In the genomic region with DNA sequence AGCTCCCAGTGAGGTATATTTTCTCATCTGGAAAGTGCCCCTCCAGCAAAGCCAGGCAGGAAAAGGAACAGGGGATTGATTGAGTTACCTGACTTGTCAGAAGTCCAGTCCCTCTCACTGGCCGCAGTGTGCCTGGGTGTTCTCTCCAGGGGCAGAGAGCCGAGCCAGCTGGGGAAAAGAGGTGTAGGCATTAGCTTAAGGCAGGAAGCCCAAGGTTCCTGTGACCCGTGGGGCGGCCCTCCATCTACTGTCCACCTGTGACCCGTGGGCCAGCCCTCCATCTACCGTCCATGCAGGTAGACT, we compare ENCODE assay signal across 17 cellular contexts. TPM values are rescaled to one million over a fixed set of nuclear protein-coding genes. Genes with fewer than 3 reads are reported as not detected.
DNase-seq lines count a peak whose midpoint lies in the region; ATAC-seq and TF ChIP-seq lines count a peak whose summit lies in the region.
"Had no signal": no experiment of that assay in that cellular context is flagged by ENCODE, and none has a peak within 500 bp of the region (broad histone marks: within the 10 kb centered on the region; RNA-seq: fewer than 3 reads in every experiment).

No MANE protein-coding gene starts in this region.

- DNase-seq in CD8-positive, alpha-beta memory T cell: no peak
- DNase-seq in activated T-helper 2 cell treated with anti-CD3 and anti-CD28 coated beads, Interferon-gamma antibody, Interleukin-2, Interleukin-4, amounts not matched to agents 10 μg/mL and 5 μg/mL and 100 μg/mL, durations not matched to agents 14 hours and 24 hours and 36 hours (ENCODE audit: low spot score): no peak
- peak in 1 of 10 donors; percentile 58 for DNase-seq in naive thymus-derived CD8-positive, alpha-beta T cell
- DNase-seq in testis (no peak), AG08395 (ENCODE audit: low spot score) (no peak)
- DNase-seq in stimulated activated naive B cell treated with anti-CD40 and anti-IgM and Interleukin-4, amounts not matched to agents 10 μg/mL and 1 μg/mL and 100 μg/mL, for 72 hours: no peak
- DNase-seq: activated CD4-positive, alpha-beta T cell treated with anti-CD3 and anti-CD28 coated beads, Interleukin-2, amount 50 U/mL, for 1 hour; activated gamma-delta T cell; C1 segment of cervical spinal cord; endodermal cell; NCI-H1092; nucleus accumbens; stomach had no signal

- peaks cover 63% of the 10 kb centered on the region for H4K20me1 ChIP-seq in BLaER1

- no peak for ATAC-seq in naive thymus-derived CD8-positive, alpha-beta T cell
- ATAC-seq in GM18511 (IDR thresholded peaks at IDR 0.05; ENCODE audit: unreplicated experiment): no peak
- no peak for ATAC-seq in stimulated activated naive B cell treated with anti-CD40 and anti-IgM and Interleukin-4, amounts not matched to agents 10 μg/mL and 1 μg/mL and 100 μg/mL, for 72 hours (replicated peaks)

- intact Hi-C loops in activated T-helper 2 cell treated with anti-CD3 and anti-CD28 coated beads, Interferon-gamma antibody, Interleukin-2, Interleukin-4, amounts not matched to agents 10 μg/mL and 5 μg/mL and 100 μg/mL, durations not matched to agents 14 hours and 24 hours and 36 hours (cut with micrococcal nuclease): no loop called here
- intact Hi-C loops in testis (cut with DNase I; ENCODE audit: low total_unique reads): no loop called here

- no peaks in the 10 kb centered on the region for H3K9me3 ChIP-seq in BLaER1
- H3K9me3 ChIP-seq in CD8-positive, alpha-beta memory T cell (ENCODE audit: low read length): no peaks in the 10 kb centered on the region
- no peaks in the 10 kb centered on the region for H3K9me3 ChIP-seq in testis
- H3K9me3 ChIP-seq: HAP-1, stomach had no signal

- peaks cover 42 to 68% (median 61%) of the 10 kb centered on the region in 3 donors for H3K4me1 Mint-ChIP-seq in CD8-positive, alpha-beta memory T cell
- peaks cover 21% of the 10 kb centered on the region for H3K4me1 Mint-ChIP-seq in activated T-helper 2 cell treated with anti-CD3 and anti-CD28 coated beads, Interferon-gamma antibody, Interleukin-2, Interleukin-4, amounts not matched to agents 10 μg/mL and 5 μg/mL and 100 μg/mL, durations not matched to agents 14 hours and 24 hours and 36 hours (ENCODE audit: low read depth)
- peaks cover 38 to 66% (median 53%) of the 10 kb centered on the region in 4 donors for H3K4me1 Mint-ChIP-seq in naive thymus-derived CD8-positive, alpha-beta T cell
- H3K4me1 Mint-ChIP-seq in stimulated activated naive B cell treated with anti-CD40 and anti-IgM and Interleukin-4, amounts not matched to agents 10 μg/mL and 1 μg/mL and 100 μg/mL, for 72 hours: peaks cover 22 to 46% of the 10 kb centered on the region in 2 donors

- H3K36me3 Mint-ChIP-seq in CD8-positive, alpha-beta memory T cell: peaks cover 0 to 43% (median 2%) of the 10 kb centered on the region in 3 donors
- peaks cover 32% of the 10 kb centered on the region for H3K36me3 Mint-ChIP-seq in activated T-helper 2 cell treated with anti-CD3 and anti-CD28 coated beads, Interferon-gamma antibody, Interleukin-2, Interleukin-4, amounts not matched to agents 10 μg/mL and 5 μg/mL and 100 μg/mL, durations not matched to agents 14 hours and 24 hours and 36 hours (ENCODE audit: low read depth)
- H3K36me3 Mint-ChIP-seq in naive thymus-derived CD8-positive, alpha-beta T cell: peaks cover 6 to 22% (median 7%) of the 10 kb centered on the region in 3 donors
- H3K36me3 Mint-ChIP-seq in stimulated activated naive B cell treated with anti-CD40 and anti-IgM and Interleukin-4, amounts not matched to agents 10 μg/mL and 1 μg/mL and 100 μg/mL, for 72 hours: peaks cover 12 to 33% of the 10 kb centered on the region in 2 donors

- TF ChIP-seq POLR2A in testis (IDR thresholded peaks at IDR 0.05): no peak

- H3K27ac ChIP-seq in BLaER1: no peak overlapping the region
- H3K27ac ChIP-seq in CD8-positive, alpha-beta memory T cell (ENCODE audit: low read depth, low read length): no peak overlapping the region
- H3K27ac ChIP-seq in testis: no peak overlapping the region

- H3K36me3 ChIP-seq in BLaER1: peaks cover 56% of the 10 kb centered on the region
- H3K36me3 ChIP-seq in CD8-positive, alpha-beta memory T cell (ENCODE audit: insufficient read depth, low read length): peaks cover 16% of the 10 kb centered on the region
- no peaks in the 10 kb centered on the region for H3K36me3 ChIP-seq in testis (ENCODE audit: low read depth, missing control alignments)

- TF ChIP-seq CTCF in testis (IDR thresholded peaks at IDR 0.05): no peak

- peak overlapping the region; percentile 94 for H3K4me2 ChIP-seq in BLaER1

- 33 to 43% methylated on average over 6 of the region's 6 CpGs for WGBS in testis, 2 donors

- peak overlapping the region in 2 of 8 donors; percentile 69 to 73 for H3K27ac Mint-ChIP-seq in CD8-positive, alpha-beta memory T cell
- no peak overlapping the region for H3K27ac Mint-ChIP-seq in activated T-helper 2 cell treated with anti-CD3 and anti-CD28 coated beads, Interferon-gamma antibody, Interleukin-2, Interleukin-4, amounts not matched to agents 10 μg/mL and 5 μg/mL and 100 μg/mL, durations not matched to agents 14 hours and 24 hours and 36 hours
- H3K27ac Mint-ChIP-seq in naive thymus-derived CD8-positive, alpha-beta T cell: peak overlapping the region in 3 of 10 donors; percentile 75 to 85 (median 84)
- H3K27ac Mint-ChIP-seq in stimulated activated naive B cell treated with anti-CD40 and anti-IgM and Interleukin-4, amounts not matched to agents 10 μg/mL and 1 μg/mL and 100 μg/mL, for 72 hours: no peak overlapping the region
- H3K27ac Mint-ChIP-seq: endodermal cell had no signal

- CTCF ChIA-PET in CD8-positive, alpha-beta memory T cell (lab: Charles Lee): interaction anchor here (6.2 kb wide), 1 partner anchor 10 kb away, joined by 35 read pairs; no protein-coding TSS in a partner anchor

- peaks cover 0 to 3% of the 10 kb centered on the region in 2 donors for H3K27me3 Mint-ChIP-seq in CD8-positive, alpha-beta memory T cell
- H3K27me3 Mint-ChIP-seq in activated T-helper 2 cell treated with anti-CD3 and anti-CD28 coated beads, Interferon-gamma antibody, Interleukin-2, Interleukin-4, amounts not matched to agents 10 μg/mL and 5 μg/mL and 100 μg/mL, durations not matched to agents 14 hours and 24 hours and 36 hours (ENCODE audit: low read depth): peaks cover 10% of the 10 kb centered on the region
- peaks cover 0 to 6% (median 0%) of the 10 kb centered on the region in 5 donors for H3K27me3 Mint-ChIP-seq in naive thymus-derived CD8-positive, alpha-beta T cell
- peaks cover 10 to 11% of the 10 kb centered on the region in 2 donors for H3K27me3 Mint-ChIP-seq in stimulated activated naive B cell treated with anti-CD40 and anti-IgM and Interleukin-4, amounts not matched to agents 10 μg/mL and 1 μg/mL and 100 μg/mL, for 72 hours

- H3K4me3 ChIP-seq in BLaER1 (no peak overlapping the region), testis (no peak overlapping the region)
- no peak overlapping the region for H3K4me3 ChIP-seq in CD8-positive, alpha-beta memory T cell (ENCODE audit: low read length)
- H3K4me3 ChIP-seq: HAP-1 had no signal

- H3K4me3 Mint-ChIP-seq in CD8-positive, alpha-beta memory T cell: peak overlapping the region; percentile 64 to 100 (median 93)
- peak overlapping the region; percentile 98 for H3K4me3 Mint-ChIP-seq in activated T-helper 2 cell treated with anti-CD3 and anti-CD28 coated beads, Interferon-gamma antibody, Interleukin-2, Interleukin-4, amounts not matched to agents 10 μg/mL and 5 μg/mL and 100 μg/mL, durations not matched to agents 14 hours and 24 hours and 36 hours (ENCODE audit: low read depth)
- peak overlapping the region in 9 of 10 donors; percentile 95 to 100 (median 97) for H3K4me3 Mint-ChIP-seq in naive thymus-derived CD8-positive, alpha-beta T cell
- H3K4me3 Mint-ChIP-seq in stimulated activated naive B cell treated with anti-CD40 and anti-IgM and Interleukin-4, amounts not matched to agents 10 μg/mL and 1 μg/mL and 100 μg/mL, for 72 hours: peak overlapping the region in 1 of 2 donors; percentile 46

- H3K9me3 Mint-ChIP-seq in CD8-positive, alpha-beta memory T cell: no peaks in the 10 kb centered on the region
- no peaks in the 10 kb centered on the region for H3K9me3 Mint-ChIP-seq in activated T-helper 2 cell treated with anti-CD3 and anti-CD28 coated beads, Interferon-gamma antibody, Interleukin-2, Interleukin-4, amounts not matched to agents 10 μg/mL and 5 μg/mL and 100 μg/mL, durations not matched to agents 14 hours and 24 hours and 36 hours
- no peaks in the 10 kb centered on the region for H3K9me3 Mint-ChIP-seq in naive thymus-derived CD8-positive, alpha-beta T cell
- H3K9me3 Mint-ChIP-seq in stimulated activated naive B cell treated with anti-CD40 and anti-IgM and Interleukin-4, amounts not matched to agents 10 μg/mL and 1 μg/mL and 100 μg/mL, for 72 hours: no peaks in the 10 kb centered on the region
- H3K9me3 Mint-ChIP-seq: endodermal cell; T-helper 2 cell treated with Interferon-gamma antibody and Interleukin-4, amounts not matched to agents 5 μg/mL and 100 μg/mL, for 36 hours had no signal

- POLR2A ChIA-PET in CD8-positive, alpha-beta memory T cell (lab: Charles Lee): no interaction called here
- POLR2A ChIA-PET in naive thymus-derived CD8-positive, alpha-beta T cell (lab: Charles Lee): interaction anchor here (2.2 kb wide), 1 partner anchor 94 kb away, joined by 9 read pairs; no protein-coding TSS in a partner anchor

- peaks cover 31% of the 10 kb centered on the region for H3K4me1 ChIP-seq in BLaER1
- H3K4me1 ChIP-seq in CD8-positive, alpha-beta memory T cell (ENCODE audit: insufficient read depth, low read length): peaks cover 33% of the 10 kb centered on the region
- H3K4me1 ChIP-seq in testis: peaks cover 27% of the 10 kb centered on the region

- H3K27me3 ChIP-seq in BLaER1: no peaks in the 10 kb centered on the region
- H3K27me3 ChIP-seq in CD8-positive, alpha-beta memory T cell (ENCODE audit: insufficient read depth, low read length, poor library complexity, severe bottlenecking): no peaks in the 10 kb centered on the region
- no peaks in the 10 kb centered on the region for H3K27me3 ChIP-seq in testis
- H3K27me3 ChIP-seq: stomach had no signal

- peak overlapping the region; percentile 93; the same call in 1 of the 2 replicates for H3K9ac ChIP-seq in BLaER1

RNA-seq across cellular contexts. Expression of gene PSMG4, which starts 2.7 kb away (rescaled TPM):
- total RNA-seq in CD8-positive, alpha-beta memory T cell: 10 to 100 TPM; 24.4 to 25.2 TPM
- 50.4 TPM for polyA plus RNA-seq in CD8-positive, alpha-beta memory T cell
- 26.4 and 30.9 TPM in 2 replicates for total RNA-seq in activated T-helper 2 cell treated with anti-CD3 and anti-CD28 coated beads, Interferon-gamma antibody, Interleukin-2, Interleukin-4, amounts not matched to agents 10 μg/mL and 5 μg/mL and 100 μg/mL, durations not matched to agents 14 hours and 24 hours and 36 hours
- 10 to 100 TPM; 39.2 to 39.4 TPM for total RNA-seq in naive thymus-derived CD8-positive, alpha-beta T cell
- polyA plus RNA-seq in naive thymus-derived CD8-positive, alpha-beta T cell: 10 to 100 TPM; 66.4 to 69.4 (median 67.2) TPM
- 10 to 100 TPM; 42.4 to 46.1 TPM for total RNA-seq in testis
- polyA plus RNA-seq in testis (ENCODE audit: insufficient read depth, low read depth, low replicate concordance): 23.1 TPM

RNA-seq across cellular contexts. Expression of gene TUBB2B, which starts 34.0 kb away (rescaled TPM):
- total RNA-seq in CD8-positive, alpha-beta memory T cell: under 1 TPM in 1 of 2 experiments, not detected in 1; 0.13 TPM
- polyA plus RNA-seq in CD8-positive, alpha-beta memory T cell: 0.59 TPM
- total RNA-seq in activated T-helper 2 cell treated with anti-CD3 and anti-CD28 coated beads, Interferon-gamma antibody, Interleukin-2, Interleukin-4, amounts not matched to agents 10 μg/mL and 5 μg/mL and 100 μg/mL, durations not matched to agents 14 hours and 24 hours and 36 hours: 0.41 and 0.60 TPM in 2 replicates
- not detected for total RNA-seq in naive thymus-derived CD8-positive, alpha-beta T cell
- polyA plus RNA-seq in naive thymus-derived CD8-positive, alpha-beta T cell: under 1 TPM in 2 of 3 donors, not detected in 1; 0.08 to 0.20 TPM
- 1 to 10 TPM; 1.6 to 2.2 TPM for total RNA-seq in testis
- polyA plus RNA-seq in testis (ENCODE audit: insufficient read depth, low read depth, low replicate concordance): 3.6 TPM
